1 cellular context compared by ENCODE assay signal in the genomic region with DNA sequence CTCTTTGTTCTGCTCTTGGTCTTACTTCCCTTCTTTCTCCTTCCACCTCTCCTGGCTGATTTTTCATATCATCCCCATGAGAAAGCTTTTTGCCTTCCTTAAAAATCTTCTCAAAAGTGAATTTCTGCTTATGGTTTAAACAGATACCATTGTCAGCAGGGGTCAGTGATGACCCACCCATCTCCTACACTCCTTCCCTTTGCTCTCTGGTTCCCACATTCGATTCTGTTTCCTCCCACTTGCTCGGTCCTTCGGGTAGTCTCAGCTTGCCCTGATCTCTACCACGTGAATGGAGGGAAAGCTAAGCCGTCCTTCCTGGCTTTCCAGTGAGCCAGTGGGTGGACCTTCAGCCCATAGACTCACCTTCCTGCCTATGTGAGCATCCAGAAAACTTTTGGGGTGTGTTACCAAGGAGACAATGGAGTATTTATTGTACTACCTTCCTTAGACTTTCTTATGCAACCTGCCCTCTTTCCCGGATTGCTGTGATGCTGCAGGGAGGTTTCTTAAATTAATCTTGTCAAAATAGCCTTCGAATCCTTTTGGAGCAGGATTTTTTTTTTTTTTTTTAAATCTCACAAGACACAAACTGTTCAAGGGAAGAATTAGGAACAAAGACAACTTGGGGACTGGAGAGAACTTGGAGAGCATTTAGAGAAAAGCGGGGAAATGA.
TF ChIP-seq lines count a peak whose summit lies in the region.

No MANE protein-coding gene starts in this region.

TF ChIP-seq in SK-N-SH, 30 proteins besides CTCF, POLR2A, EP300 and RAD21 (continued from another document):
- TF ChIP-seq GABPA (IDR thresholded peaks at IDR 0.05; ENCODE audit: low read depth) (no peak), GATA2 (CRISPR knock-in tag; IDR thresholded peaks at IDR 0.05) (no peak), TAF1 (IDR thresholded peaks at IDR 0.05; ENCODE audit: borderline replicate concordance, low read depth, low read length) (no peak)
- TF ChIP-seq, protein P1, sequence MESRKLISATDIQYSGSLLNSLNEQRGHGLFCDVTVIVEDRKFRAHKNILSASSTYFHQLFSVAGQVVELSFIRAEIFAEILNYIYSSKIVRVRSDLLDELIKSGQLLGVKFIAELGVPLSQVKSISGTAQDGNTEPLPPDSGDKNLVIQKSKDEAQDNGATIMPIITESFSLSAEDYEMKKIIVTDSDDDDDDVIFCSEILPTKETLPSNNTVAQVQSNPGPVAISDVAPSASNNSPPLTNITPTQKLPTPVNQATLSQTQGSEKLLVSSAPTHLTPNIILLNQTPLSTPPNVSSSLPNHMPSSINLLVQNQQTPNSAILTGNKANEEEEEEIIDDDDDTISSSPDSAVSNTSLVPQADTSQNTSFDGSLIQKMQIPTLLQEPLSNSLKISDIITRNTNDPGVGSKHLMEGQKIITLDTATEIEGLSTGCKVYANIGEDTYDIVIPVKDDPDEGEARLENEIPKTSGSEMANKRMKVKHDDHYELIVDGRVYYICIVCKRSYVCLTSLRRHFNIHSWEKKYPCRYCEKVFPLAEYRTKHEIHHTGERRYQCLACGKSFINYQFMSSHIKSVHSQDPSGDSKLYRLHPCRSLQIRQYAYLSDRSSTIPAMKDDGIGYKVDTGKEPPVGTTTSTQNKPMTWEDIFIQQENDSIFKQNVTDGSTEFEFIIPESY (IDR thresholded peaks at IDR 0.05; ENCODE audit: borderline replicate concordance, low read depth) = no peak
- TF ChIP-seq, protein P2, sequence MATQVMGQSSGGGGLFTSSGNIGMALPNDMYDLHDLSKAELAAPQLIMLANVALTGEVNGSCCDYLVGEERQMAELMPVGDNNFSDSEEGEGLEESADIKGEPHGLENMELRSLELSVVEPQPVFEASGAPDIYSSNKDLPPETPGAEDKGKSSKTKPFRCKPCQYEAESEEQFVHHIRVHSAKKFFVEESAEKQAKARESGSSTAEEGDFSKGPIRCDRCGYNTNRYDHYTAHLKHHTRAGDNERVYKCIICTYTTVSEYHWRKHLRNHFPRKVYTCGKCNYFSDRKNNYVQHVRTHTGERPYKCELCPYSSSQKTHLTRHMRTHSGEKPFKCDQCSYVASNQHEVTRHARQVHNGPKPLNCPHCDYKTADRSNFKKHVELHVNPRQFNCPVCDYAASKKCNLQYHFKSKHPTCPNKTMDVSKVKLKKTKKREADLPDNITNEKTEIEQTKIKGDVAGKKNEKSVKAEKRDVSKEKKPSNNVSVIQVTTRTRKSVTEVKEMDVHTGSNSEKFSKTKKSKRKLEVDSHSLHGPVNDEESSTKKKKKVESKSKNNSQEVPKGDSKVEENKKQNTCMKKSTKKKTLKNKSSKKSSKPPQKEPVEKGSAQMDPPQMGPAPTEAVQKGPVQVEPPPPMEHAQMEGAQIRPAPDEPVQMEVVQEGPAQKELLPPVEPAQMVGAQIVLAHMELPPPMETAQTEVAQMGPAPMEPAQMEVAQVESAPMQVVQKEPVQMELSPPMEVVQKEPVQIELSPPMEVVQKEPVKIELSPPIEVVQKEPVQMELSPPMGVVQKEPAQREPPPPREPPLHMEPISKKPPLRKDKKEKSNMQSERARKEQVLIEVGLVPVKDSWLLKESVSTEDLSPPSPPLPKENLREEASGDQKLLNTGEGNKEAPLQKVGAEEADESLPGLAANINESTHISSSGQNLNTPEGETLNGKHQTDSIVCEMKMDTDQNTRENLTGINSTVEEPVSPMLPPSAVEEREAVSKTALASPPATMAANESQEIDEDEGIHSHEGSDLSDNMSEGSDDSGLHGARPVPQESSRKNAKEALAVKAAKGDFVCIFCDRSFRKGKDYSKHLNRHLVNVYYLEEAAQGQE (IDR thresholded peaks at IDR 0.05; ENCODE audit: low read depth, low read length) = no peak
